ENCODE assay signal across 1 cellular context in the genomic region with DNA sequence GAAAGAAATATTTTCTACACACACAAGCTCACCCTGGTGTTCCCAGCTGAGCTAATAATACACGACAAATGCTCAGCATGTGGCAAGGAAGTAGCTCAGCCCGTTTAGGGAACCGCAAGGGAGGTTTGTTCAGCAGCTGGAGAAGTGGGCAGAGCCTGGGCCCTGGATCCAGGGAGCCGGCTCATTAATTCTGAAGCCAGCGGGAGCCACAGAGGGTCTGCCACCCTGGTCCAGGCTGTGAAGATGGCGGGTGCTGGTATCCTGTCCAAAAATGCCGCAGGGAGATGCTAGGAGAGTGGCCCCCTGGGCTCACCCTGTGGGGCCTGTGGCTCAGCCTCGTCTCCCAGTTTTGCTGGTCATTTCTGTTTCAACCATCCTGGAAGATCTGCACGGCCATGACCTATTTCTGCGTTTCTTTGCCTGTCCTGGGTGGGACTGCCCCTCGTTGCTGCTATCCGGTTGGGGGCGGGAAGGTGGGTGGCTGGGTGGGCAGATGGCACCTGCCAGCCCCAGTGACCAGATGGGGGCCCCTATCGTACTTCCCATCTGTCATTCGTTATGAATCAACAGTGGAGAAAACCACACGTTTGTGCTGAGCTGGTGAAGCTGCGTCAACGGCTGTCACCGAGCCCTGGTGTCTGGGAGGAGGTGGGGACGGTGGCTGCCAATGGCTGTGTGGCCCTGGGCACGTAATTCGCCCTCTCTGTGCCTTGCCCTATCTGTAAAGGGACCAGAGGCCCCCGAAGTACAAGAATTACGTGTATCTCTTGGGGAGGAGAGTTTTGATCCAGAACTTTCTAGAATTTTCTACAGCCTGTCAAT.
TF ChIP-seq lines count a peak whose summit lies in the region.

No MANE protein-coding gene starts in this region.

TF ChIP-seq in H1, 55 proteins besides CTCF, POLR2A, EP300 and RAD21:
- TF ChIP-seq JUND (IDR thresholded peaks at IDR 0.05; ENCODE audit: low read length) (no peak), SP1 (IDR thresholded peaks at IDR 0.05; ENCODE audit: low read depth, low read length) (no peak), TCF12 (IDR thresholded peaks at IDR 0.05; ENCODE audit: low read depth, low read length) (no peak), POU5F1 (IDR thresholded peaks at IDR 0.05; ENCODE audit: low read depth, low read length) (no peak), CTBP2 (IDR thresholded peaks at IDR 0.05; ENCODE audit: borderline replicate concordance, insufficient read depth, insufficient read length, low read length) (no peak), SP4 (IDR thresholded peaks at IDR 0.05; ENCODE audit: low read length) (no peak), FOSL1 (IDR thresholded peaks at IDR 0.05; ENCODE audit: insufficient read depth, low read depth, low read length) (no peak), KDM4A (IDR thresholded peaks at IDR 0.05; ENCODE audit: low read depth, low read length, severe bottlenecking) (no peak), ZNF274 (IDR thresholded peaks at IDR 0.05; ENCODE audit: borderline replicate concordance, extremely low read depth, low read length) (no peak), SRF (IDR thresholded peaks at IDR 0.05; ENCODE audit: low read depth, low read length) (no peak), BACH1 (IDR thresholded peaks at IDR 0.05; ENCODE audit: low read length) (no peak), KDM5A (IDR thresholded peaks at IDR 0.05; ENCODE audit: low read length) (no peak), BRCA1 (IDR thresholded peaks at IDR 0.05; ENCODE audit: low read depth, low read length) (no peak)
- TF ChIP-seq, protein P1, sequence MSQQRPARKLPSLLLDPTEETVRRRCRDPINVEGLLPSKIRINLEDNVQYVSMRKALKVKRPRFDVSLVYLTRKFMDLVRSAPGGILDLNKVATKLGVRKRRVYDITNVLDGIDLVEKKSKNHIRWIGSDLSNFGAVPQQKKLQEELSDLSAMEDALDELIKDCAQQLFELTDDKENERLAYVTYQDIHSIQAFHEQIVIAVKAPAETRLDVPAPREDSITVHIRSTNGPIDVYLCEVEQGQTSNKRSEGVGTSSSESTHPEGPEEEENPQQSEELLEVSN (IDR thresholded peaks at IDR 0.05) = no peak
- TF ChIP-seq, protein P2, sequence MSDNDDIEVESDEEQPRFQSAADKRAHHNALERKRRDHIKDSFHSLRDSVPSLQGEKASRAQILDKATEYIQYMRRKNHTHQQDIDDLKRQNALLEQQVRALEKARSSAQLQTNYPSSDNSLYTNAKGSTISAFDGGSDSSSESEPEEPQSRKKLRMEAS (IDR thresholded peaks at IDR 0.05) = no peak
